ENCODE assay signal across 10 cellular contexts in genomic region chr2:143730950-143731254, GRCh38.
DNase-seq lines count a peak whose midpoint lies in the region; ATAC-seq and TF ChIP-seq lines count a peak whose summit lies in the region.
"Had no signal": no experiment of that assay in that cellular context is flagged by ENCODE, and none has a peak within 500 bp of the region (broad histone marks: within the 10 kb centered on the region; RNA-seq: fewer than 3 reads in every experiment).

No MANE protein-coding gene starts in this region.

- H3K4me1 ChIP-seq in tibial artery, result peaks cover 0 to 3% (median 0%) of the 10 kb centered on the region in 4 donors

- no peaks in the 10 kb centered on the region for H3K27me3 ChIP-seq in tibial artery
- H3K27me3 ChIP-seq: neutrophil had no signal

- no peak overlapping the region for H3K27ac Mint-ChIP-seq in activated CD4-positive, alpha-beta T cell treated with anti-CD3 and anti-CD28 coated beads for 36 hours
- H3K27ac Mint-ChIP-seq in stimulated activated effector memory CD8-positive, alpha-beta T cell treated with anti-CD3 and anti-CD28 coated beads, Interleukin-12 subunit alpha, Interleukin-12 subunit beta, amount 100 ng/mL, for 72 hours, result peak overlapping the region; percentile 86

- H3K27me3 Mint-ChIP-seq in activated CD4-positive, alpha-beta T cell treated with anti-CD3 and anti-CD28 coated beads for 36 hours, result no peaks in the 10 kb centered on the region

- ATAC-seq in activated CD4-positive, alpha-beta T cell treated with anti-CD3 and anti-CD28 coated beads for 36 hours, result peak; percentile 32
- ATAC-seq in GM21529 (IDR thresholded peaks at IDR 0.05; ENCODE audit: unreplicated experiment) (peak; percentile 52), HG03342 (IDR thresholded peaks at IDR 0.05; ENCODE audit: unreplicated experiment) (peak; percentile 38)
- peak; percentile 27 for ATAC-seq in stimulated activated effector memory CD8-positive, alpha-beta T cell treated with anti-CD3 and anti-CD28 coated beads, Interleukin-12 subunit alpha, Interleukin-12 subunit beta, amount 100 ng/mL, for 72 hours

- no peaks in the 10 kb centered on the region for H3K9me3 Mint-ChIP-seq in activated CD4-positive, alpha-beta T cell treated with anti-CD3 and anti-CD28 coated beads for 36 hours (ENCODE audit: low read depth)
- H3K9me3 Mint-ChIP-seq in stimulated activated effector memory CD8-positive, alpha-beta T cell treated with anti-CD3 and anti-CD28 coated beads, Interleukin-12 subunit alpha, Interleukin-12 subunit beta, amount 100 ng/mL, for 72 hours, result no peaks in the 10 kb centered on the region

- peaks cover 10% of the 10 kb centered on the region for H3K36me3 Mint-ChIP-seq in activated CD4-positive, alpha-beta T cell treated with anti-CD3 and anti-CD28 coated beads for 36 hours (ENCODE audit: low read depth)
- H3K36me3 Mint-ChIP-seq in stimulated activated effector memory CD8-positive, alpha-beta T cell treated with anti-CD3 and anti-CD28 coated beads, Interleukin-12 subunit alpha, Interleukin-12 subunit beta, amount 100 ng/mL, for 72 hours, result no peaks in the 10 kb centered on the region

- H3K9me3 ChIP-seq in tibial artery, result no peaks in the 10 kb centered on the region
- H3K9me3 ChIP-seq: neutrophil had no signal

- TF ChIP-seq CTCF in tibial artery (IDR thresholded peaks at IDR 0.05), result no peak

- no peak for DNase-seq in activated CD4-positive, alpha-beta T cell treated with anti-CD3 and anti-CD28 coated beads for 36 hours
- DNase-seq in activated CD4-positive, alpha-beta T cell treated with anti-CD3 and anti-CD28 coated beads for 1 hour, result no peak
- no peak for DNase-seq in stimulated activated effector memory CD8-positive, alpha-beta T cell treated with anti-CD3 and anti-CD28 coated beads, Interleukin-12 subunit alpha, Interleukin-12 subunit beta, amount 100 ng/mL, for 72 hours (ENCODE audit: low spot score in 2 of 2)
- no peak for DNase-seq in tibial artery
- no peak for DNase-seq in stimulated activated CD4-positive, alpha-beta T cell treated with anti-CD3 and anti-CD28 coated beads, Interleukin-12 subunit alpha, Interleukin-12 subunit beta, amount 100 ng/mL, for 4 hours
- no peak for DNase-seq in hippocampal formation (lab: John Stamatoyannopoulos, UW)

- CTCF ChIA-PET in activated CD4-positive, alpha-beta T cell treated with anti-CD3 and anti-CD28 coated beads for 36 hours (lab: Charles Lee), result interaction anchor here (1.6 to 1.9 kb wide), 2 partner anchors 11 to 32 kb away, joined by 3 to 7 read pairs; no protein-coding TSS in a partner anchor

- no peak overlapping the region for H3K4me3 Mint-ChIP-seq in activated CD4-positive, alpha-beta T cell treated with anti-CD3 and anti-CD28 coated beads for 36 hours
- peak overlapping the region; percentile 49 for H3K4me3 Mint-ChIP-seq in stimulated activated effector memory CD8-positive, alpha-beta T cell treated with anti-CD3 and anti-CD28 coated beads, Interleukin-12 subunit alpha, Interleukin-12 subunit beta, amount 100 ng/mL, for 72 hours

- POLR2A ChIA-PET in activated CD4-positive, alpha-beta T cell treated with anti-CD3 and anti-CD28 coated beads for 36 hours (lab: Charles Lee), result no interaction called here

- intact Hi-C loops in activated CD4-positive, alpha-beta T cell treated with anti-CD3 and anti-CD28 coated beads for 36 hours (cut with DNase I, micrococcal nuclease), result loop anchor here (1.0 kb wide), 1 partner anchor 27 kb away; no protein-coding TSS in a partner anchor
- intact Hi-C loops in tibial artery (cut with DNase I; ENCODE audit: low total_unique reads), result no loop called here

- no peaks in the 10 kb centered on the region for H3K36me3 ChIP-seq in tibial artery

- H3K4me3 ChIP-seq in tibial artery, result no peak overlapping the region
- H3K4me3 ChIP-seq: coronary artery had no signal

- H3K27ac ChIP-seq in tibial artery, result no peak overlapping the region
- H3K27ac ChIP-seq: coronary artery had no signal

- peaks cover 52% of the 10 kb centered on the region for H3K4me1 Mint-ChIP-seq in activated CD4-positive, alpha-beta T cell treated with anti-CD3 and anti-CD28 coated beads for 36 hours
- H3K4me1 Mint-ChIP-seq in stimulated activated effector memory CD8-positive, alpha-beta T cell treated with anti-CD3 and anti-CD28 coated beads, Interleukin-12 subunit alpha, Interleukin-12 subunit beta, amount 100 ng/mL, for 72 hours, result peaks cover 49% of the 10 kb centered on the region
